ENCODE assay signal across 10 cellular contexts in genomic region chr13:110415669-110416068, GRCh38.
DNase-seq lines count a peak whose midpoint lies in the region; ATAC-seq and TF ChIP-seq lines count a peak whose summit lies in the region.
"Had no signal": no experiment of that assay in that cellular context is flagged by ENCODE, and none has a peak within 500 bp of the region (broad histone marks: within the 10 kb centered on the region; RNA-seq: fewer than 3 reads in every experiment).

No MANE protein-coding gene starts in this region.

- TF ChIP-seq EP300 in tibial nerve (IDR thresholded peaks at IDR 0.05): no peak

- no TSS peak for BruUV-seq in MCF 10A (replicated peaks; lab: Mats Ljungman, UMichigan)

- H3K9me3 ChIP-seq in cardiac muscle cell (ENCODE audit: low read depth) (no peaks in the 10 kb centered on the region), vagina (no peaks in the 10 kb centered on the region), tibial nerve (no peaks in the 10 kb centered on the region)

- intact Hi-C loops in Right ventricle myocardium superior (cut with DNase I) (no loop called here), MCF 10A (cut with micrococcal nuclease) (no loop called here), vagina (cut with DNase I) (loop anchor here (10.0 kb wide), 1 partner anchor 81 kb away; no protein-coding TSS in a partner anchor)

- H3K27me3 ChIP-seq in cardiac muscle cell (no peaks in the 10 kb centered on the region), vagina (no peaks in the 10 kb centered on the region), tibial nerve (no peaks in the 10 kb centered on the region)

- ATAC-seq in Right ventricle myocardium superior (ENCODE audit: poor library complexity): no peak
- ATAC-seq in activated T-helper 17 cell treated with anti-CD3 and anti-CD28 coated beads, Interleukin-2, amount 50 U/mL, for 72 hours (replicated peaks): no peak

- TF ChIP-seq POLR2A in vagina (IDR thresholded peaks at IDR 0.05) (no peak), tibial nerve (IDR thresholded peaks at IDR 0.05) (no peak)

- H3K4me1 ChIP-seq in cardiac muscle cell (ENCODE audit: low read depth) (peaks cover 40% of the 10 kb centered on the region), vagina (peaks cover 55% of the 10 kb centered on the region), tibial nerve (peaks cover 0 to 66% (median 23%) of the 10 kb centered on the region in 4 donors)

- DNase-seq in cardiac muscle cell (ENCODE audit: low read depth in 1 of 2, low spot score in 1 of 2): no peak
- DNase-seq in Right ventricle myocardium superior: no peak
- peak; percentile 96 for DNase-seq in MCF 10A (ENCODE audit: unreplicated experiment)
- DNase-seq in kidney tubule cell (ENCODE audit: low spot score): peak; percentile 92
- no peak for DNase-seq in vagina (ENCODE audit: extremely low spot score in 2 of 2)
- DNase-seq in tibial nerve (ENCODE audit: low spot score in 2 of 2): no peak
- DNase-seq in DMS153 treated with DMSO at 0.1 percent for 48 hours (lab: John Stamatoyannopoulos, UW; ENCODE audit: unreplicated experiment): no peak
- DNase-seq: HFFc6 had no signal

- 91 to 92% methylated on average over 8 of the region's 8 CpGs for WGBS in tibial nerve, 2 donors

- peak overlapping the region; percentile 50 for H3K27ac ChIP-seq in cardiac muscle cell
- peak overlapping the region; percentile 80 for H3K27ac ChIP-seq in vagina
- peak overlapping the region in 2 of 4 donors; percentile 51 to 73 for H3K27ac ChIP-seq in tibial nerve
- H3K27ac ChIP-seq: BLaER1 treated with 17β-estradiol and CSF1 and Interleukin-3, amounts not matched to agents 10 nM and 100 nM had no signal

- peaks cover 37% of the 10 kb centered on the region for H3K4me1 Mint-ChIP-seq in MCF 10A (ENCODE audit: insufficient read depth, unreplicated experiment)
- H3K4me1 Mint-ChIP-seq in activated T-helper 17 cell treated with anti-CD3 and anti-CD28 coated beads, Interleukin-2, amount 50 U/mL, for 72 hours: peaks cover 5% of the 10 kb centered on the region

- H3K27ac Mint-ChIP-seq in MCF 10A (ENCODE audit: low read depth, unreplicated experiment): peak overlapping the region; percentile 67
- H3K27ac Mint-ChIP-seq in activated T-helper 17 cell treated with anti-CD3 and anti-CD28 coated beads, Interleukin-2, amount 50 U/mL, for 72 hours: no peak overlapping the region
- H3K27ac Mint-ChIP-seq: HFFc6 had no signal

- no peak overlapping the region for H3K4me3 ChIP-seq in cardiac muscle cell
- no peak overlapping the region for H3K4me3 ChIP-seq in vagina
- H3K4me3 ChIP-seq in tibial nerve: no peak overlapping the region
- H3K4me3 ChIP-seq: BLaER1 treated with 17β-estradiol and CSF1 and Interleukin-3, amounts not matched to agents 10 nM and 100 nM had no signal

- H3K4me3 Mint-ChIP-seq in MCF 10A (ENCODE audit: unreplicated experiment): no peak overlapping the region
- no peak overlapping the region for H3K4me3 Mint-ChIP-seq in activated T-helper 17 cell treated with anti-CD3 and anti-CD28 coated beads, Interleukin-2, amount 50 U/mL, for 72 hours
- H3K4me3 Mint-ChIP-seq: HFFc6 had no signal

- TF ChIP-seq CTCF in cardiac muscle cell (IDR thresholded peaks at IDR 0.05; ENCODE audit: low read depth, low read length) (no peak), MCF 10A (IDR thresholded peaks at IDR 0.05; ENCODE audit: unreplicated experiment) (no peak), vagina (IDR thresholded peaks at IDR 0.05) (no peak), tibial nerve (IDR thresholded peaks at IDR 0.05) (no peak)

- no peaks in the 10 kb centered on the region for H3K36me3 Mint-ChIP-seq in MCF 10A (ENCODE audit: insufficient read depth, unreplicated experiment)
- no peaks in the 10 kb centered on the region for H3K36me3 Mint-ChIP-seq in activated T-helper 17 cell treated with anti-CD3 and anti-CD28 coated beads, Interleukin-2, amount 50 U/mL, for 72 hours (ENCODE audit: low read depth)

- POLR2A ChIA-PET in MCF 10A (lab: Yijun Ruan, JAX): interaction anchor here (1.0 to 1.7 kb wide), 7 partner anchors 68 to 197 kb away, joined by 3 to 6 read pairs (median 4); partner anchors contain the start of gene RAB20

- H3K36me3 ChIP-seq in cardiac muscle cell (no peaks in the 10 kb centered on the region), vagina (no peaks in the 10 kb centered on the region), tibial nerve (peaks cover 0 to 14% (median 0%) of the 10 kb centered on the region in 3 donors)
- H3K36me3 ChIP-seq: BLaER1 treated with 17β-estradiol and CSF1 and Interleukin-3, amounts not matched to agents 10 nM and 100 nM had no signal

- H3K27me3 Mint-ChIP-seq in MCF 10A (ENCODE audit: insufficient read depth, unreplicated experiment): no peaks in the 10 kb centered on the region
- H3K27me3 Mint-ChIP-seq in activated T-helper 17 cell treated with anti-CD3 and anti-CD28 coated beads, Interleukin-2, amount 50 U/mL, for 72 hours: peaks cover 58% of the 10 kb centered on the region

- CTCF ChIA-PET in MCF 10A (lab: Yijun Ruan, JAX): interaction anchor here (0.5 to 1.8 kb wide), 14 partner anchors 11 to 1157 kb away, joined by 3 to 7 read pairs (median 3); partner anchors contain the start of gene NAXD

- H3K9me3 Mint-ChIP-seq in MCF 10A (ENCODE audit: unreplicated experiment): no peaks in the 10 kb centered on the region
- H3K9me3 Mint-ChIP-seq in activated T-helper 17 cell treated with anti-CD3 and anti-CD28 coated beads, Interleukin-2, amount 50 U/mL, for 72 hours: no peaks in the 10 kb centered on the region
- H3K9me3 Mint-ChIP-seq: HFFc6 had no signal

Comparison
In these comparisons a context has a peak if more than half of its experiments do, and no peak if none do; other contexts are left out.
1. DNase-seq: peak in MCF 10A (single experiment) and kidney tubule cell (single experiment); none in cardiac muscle cell (0 of 2), Right ventricle myocardium superior (single experiment), vagina (0 of 2), tibial nerve (0 of 2) and DMS153 treated with DMSO at 0.1 percent for 48 hours (single experiment).